Comparison of ENCODE assay signal across 20 cellular contexts in genomic region chr1:6619045-6619444, GRCh38.
"Had no signal": no experiment of that assay in that cellular context is flagged by ENCODE, and none has a peak within 500 bp of the region (broad histone marks: within the 10 kb centered on the region; RNA-seq: fewer than 3 reads in every experiment).

No MANE protein-coding gene starts in this region.

- H3K4me2 ChIP-seq: hepatocyte had no signal

- H3K9me3 ChIP-seq: colonic mucosa, esophagus muscularis mucosa, gastroesophageal sphincter, heart left ventricle, left lung, lower lobe of right lung, mucosa of descending colon had no signal

- H3K27ac Mint-ChIP-seq: dendritic cell treated with granulocyte-macrophage colony-stimulating factor and Interleukin-4, amounts not matched to agents 40 ng/mL and 50 ng/mL, for 4 days; effector memory CD8-positive, alpha-beta T cell; endodermal cell; mesothelial cell of epicardium; naive B cell had no signal

- H3K4me3 ChIP-seq: colonic mucosa, esophagus muscularis mucosa, gastroesophageal sphincter, heart left ventricle, hepatocyte, left lung, lower lobe of right lung, mucosa of descending colon had no signal

- H3K27me3 Mint-ChIP-seq: effector memory CD8-positive, alpha-beta T cell; naive B cell had no signal

- DNase-seq: colonic mucosa; cortex of kidney; effector CD8-positive, alpha-beta T cell; effector memory CD8-positive, alpha-beta T cell; endodermal cell; foreskin keratinocyte; heart left ventricle; hypothalamus; left cardiac atrium; left lung; left ventricle myocardium superior; lower lobe of right lung; mesenchymal stem cell; mucosa of descending colon; naive B cell had no signal

- H3K27me3 ChIP-seq: colonic mucosa, esophagus muscularis mucosa, foreskin keratinocyte, gastroesophageal sphincter, heart left ventricle, hepatocyte had no signal

- H2AFZ ChIP-seq: hepatocyte had no signal

- H3K4me3 Mint-ChIP-seq: dendritic cell treated with granulocyte-macrophage colony-stimulating factor and Interleukin-4, amounts not matched to agents 40 ng/mL and 50 ng/mL, for 4 days; effector memory CD8-positive, alpha-beta T cell; endodermal cell; mesothelial cell of epicardium had no signal

- H3K27ac ChIP-seq: colonic mucosa, esophagus muscularis mucosa, foreskin keratinocyte, heart left ventricle, hepatocyte, left lung, lower lobe of right lung had no signal

- H3K4me1 ChIP-seq: foreskin keratinocyte, lower lobe of right lung had no signal

- H3K36me3 ChIP-seq: colonic mucosa had no signal

- H3K9me3 Mint-ChIP-seq: dendritic cell treated with granulocyte-macrophage colony-stimulating factor and Interleukin-4, amounts not matched to agents 40 ng/mL and 50 ng/mL, for 4 days; effector memory CD8-positive, alpha-beta T cell; mesothelial cell of epicardium; naive B cell had no signal
